11 cellular contexts compared by ENCODE assay signal in genomic region chr1:42939216-42939615, GRCh38. TPM values are rescaled to one million over a fixed set of nuclear protein-coding genes. Genes with fewer than 3 reads are reported as not detected.
A peak's percentile ranks its signal among the peaks of the same experiment; 100 is the strongest.
DNase-seq lines count a peak whose midpoint lies in the region; TF ChIP-seq lines count a peak whose summit lies in the region.
"Had no signal": no experiment of that assay in that cellular context is flagged by ENCODE, and none has a peak within 500 bp of the region (broad histone marks: within the 10 kb centered on the region; RNA-seq: fewer than 3 reads in every experiment).

No MANE protein-coding gene starts in this region.

- no peak overlapping the region for H4K8ac ChIP-seq in mesendoderm (ENCODE audit: low read depth, low read length)

- H3K4ac ChIP-seq in mesendoderm (ENCODE audit: low read depth, low read length) = no peak overlapping the region

- H3K4me3 Mint-ChIP-seq in activated naive CD4-positive, alpha-beta T cell treated with anti-CD3 and anti-CD28 coated beads, Interleukin-2, amount 50 U/mL, for 24 hours = peak overlapping the region; percentile 8
- no peak overlapping the region for H3K4me3 Mint-ChIP-seq in activated naive CD8-positive, alpha-beta T cell treated with anti-CD3 and anti-CD28 coated beads for 36 hours

- peaks cover 96% of the 10 kb centered on the region for H3K4me1 Mint-ChIP-seq in activated naive CD4-positive, alpha-beta T cell treated with anti-CD3 and anti-CD28 coated beads, Interleukin-2, amount 50 U/mL, for 24 hours
- H3K4me1 Mint-ChIP-seq in activated naive CD8-positive, alpha-beta T cell treated with anti-CD3 and anti-CD28 coated beads for 36 hours = peaks cover 84% of the 10 kb centered on the region

- no peak overlapping the region for H3K23ac ChIP-seq in mesendoderm (ENCODE audit: low read length)

- H3K9ac ChIP-seq in mesendoderm (ENCODE audit: low read length) = no peak overlapping the region

- H3K27ac ChIP-seq in mesendoderm (ENCODE audit: low read depth, low read length) (peak overlapping the region; percentile 2), urinary bladder (ENCODE audit: low read depth) (peak overlapping the region; percentile 27), brain microvascular endothelial cell (no peak overlapping the region)
- H3K27ac ChIP-seq: psoas muscle had no signal

- H2BK5ac ChIP-seq in mesendoderm (ENCODE audit: low read length) = no peak overlapping the region

- H3K79me1 ChIP-seq in mesendoderm (ENCODE audit: low read length) = peaks cover 50% of the 10 kb centered on the region

- peak overlapping the region; percentile 49 for H3K27ac Mint-ChIP-seq in activated naive CD4-positive, alpha-beta T cell treated with anti-CD3 and anti-CD28 coated beads, Interleukin-2, amount 50 U/mL, for 24 hours
- H3K27ac Mint-ChIP-seq in activated naive CD8-positive, alpha-beta T cell treated with anti-CD3 and anti-CD28 coated beads for 36 hours = peak overlapping the region; percentile 78

- peak overlapping the region; percentile 39 for H3K56ac ChIP-seq in mesendoderm (ENCODE audit: low read length)

- no CpG with 5 or more reads among the region's 5 CpGs for WGBS in mesendoderm (ENCODE audit: extremely low coverage, insufficient coverage, low lambda C conversion rate)
- 87% methylated on average over 5 of the region's 5 CpGs for WGBS in urinary bladder

- H3K27me3 ChIP-seq in mesendoderm (ENCODE audit: insufficient read depth, low read length, poor library complexity) (no peaks in the 10 kb centered on the region), brain microvascular endothelial cell (replicated peaks) (no peaks in the 10 kb centered on the region)

- no peak overlapping the region for H3K18ac ChIP-seq in mesendoderm (ENCODE audit: low read length)

- H3K36me3 ChIP-seq in mesendoderm (ENCODE audit: control insufficient read depth, insufficient read depth, low read length) (peaks cover 46% of the 10 kb centered on the region), urinary bladder (ENCODE audit: insufficient read depth) (peaks cover 3% of the 10 kb centered on the region), brain microvascular endothelial cell (replicated peaks) (peaks cover 27% of the 10 kb centered on the region)

- H3K4me3 ChIP-seq in mesendoderm (ENCODE audit: low read length) (no peak overlapping the region), urinary bladder (ENCODE audit: low read depth, low read length) (no peak overlapping the region), brain microvascular endothelial cell (ENCODE audit: low read depth, low read length) (no peak overlapping the region)
- H3K4me3 ChIP-seq: psoas muscle had no signal

- H3K36me3 Mint-ChIP-seq in activated naive CD4-positive, alpha-beta T cell treated with anti-CD3 and anti-CD28 coated beads, Interleukin-2, amount 50 U/mL, for 24 hours = peaks cover 13% of the 10 kb centered on the region
- H3K36me3 Mint-ChIP-seq in activated naive CD8-positive, alpha-beta T cell treated with anti-CD3 and anti-CD28 coated beads for 36 hours = peaks cover 68% of the 10 kb centered on the region

- H2BK15ac ChIP-seq in mesendoderm (replicated peaks; ENCODE audit: low read depth) = no peak overlapping the region

- no peak overlapping the region for H4K5ac ChIP-seq in mesendoderm (ENCODE audit: low read length)

- no peak for TF ChIP-seq CTCF in brain microvascular endothelial cell (IDR thresholded peaks at IDR 0.05; ENCODE audit: low read depth, low read length, missing control alignments)

- H3K4me2 ChIP-seq in mesendoderm (ENCODE audit: low read length) = no peak overlapping the region

- H3K4me1 ChIP-seq in mesendoderm (ENCODE audit: control insufficient read depth, low read depth, low read length) (peaks cover 33% of the 10 kb centered on the region), urinary bladder (ENCODE audit: insufficient read depth) (peaks cover 3% of the 10 kb centered on the region)

- H3K79me2 ChIP-seq in mesendoderm (ENCODE audit: control insufficient read depth, insufficient read depth, low read length) = peaks cover 89% of the 10 kb centered on the region

- no peaks in the 10 kb centered on the region for H3K9me3 Mint-ChIP-seq in activated naive CD4-positive, alpha-beta T cell treated with anti-CD3 and anti-CD28 coated beads, Interleukin-2, amount 50 U/mL, for 24 hours
- H3K9me3 Mint-ChIP-seq in activated naive CD8-positive, alpha-beta T cell treated with anti-CD3 and anti-CD28 coated beads for 36 hours = no peaks in the 10 kb centered on the region

- no peak overlapping the region for H2AK5ac ChIP-seq in mesendoderm (ENCODE audit: low read length)

- H2BK120ac ChIP-seq in mesendoderm (ENCODE audit: low read depth, low read length) = no peak overlapping the region

- DNase-seq in activated naive CD4-positive, alpha-beta T cell treated with anti-CD3 and anti-CD28 coated beads, Interleukin-2, amount 50 U/mL, for 16 hours = no peak
- no peak for DNase-seq in activated naive CD8-positive, alpha-beta T cell treated with anti-CD3 and anti-CD28 coated beads for 36 hours
- no peak for DNase-seq in mesendoderm
- DNase-seq in brain microvascular endothelial cell = no peak
- no peak for DNase-seq in NCI-H187 (lab: John Stamatoyannopoulos, UW)
- no peak for DNase-seq in UCSD-AML1 (lab: John Stamatoyannopoulos, UW; ENCODE audit: unreplicated experiment)
- DNase-seq: central memory CD4-positive, alpha-beta T cell; NCI-H774 had no signal

- no peaks in the 10 kb centered on the region for H3K27me3 Mint-ChIP-seq in activated naive CD4-positive, alpha-beta T cell treated with anti-CD3 and anti-CD28 coated beads, Interleukin-2, amount 50 U/mL, for 24 hours
- no peaks in the 10 kb centered on the region for H3K27me3 Mint-ChIP-seq in activated naive CD8-positive, alpha-beta T cell treated with anti-CD3 and anti-CD28 coated beads for 36 hours

- in situ Hi-C loops in brain microvascular endothelial cell (cut with HindIII; ENCODE audit: low pct_ligation_motif_present, low sequenced_read_pairs) = no loop called here

RNA-seq across cellular contexts. Expression of gene SLC2A1, which starts 19.5 kb away (rescaled TPM):
- total RNA-seq in activated naive CD8-positive, alpha-beta T cell treated with anti-CD3 and anti-CD28 coated beads for 36 hours = 100 to 1,000 TPM; 105 to 114 TPM
- polyA plus RNA-seq in mesendoderm (2013, experiment 1 of 2) = 253 TPM
- 262 TPM for polyA plus RNA-seq in mesendoderm (2013, experiment 2 of 2)
- 78.5 TPM for total RNA-seq in urinary bladder
- polyA plus RNA-seq in urinary bladder = 56.1 TPM
